1 cellular context compared by ENCODE assay signal in genomic region chr19:4555657-4556561, GRCh38.
TF ChIP-seq lines count a peak whose summit lies in the region.

No MANE protein-coding gene starts in this region.

TF ChIP-seq in SK-N-SH, 30 proteins besides CTCF, POLR2A, EP300 and RAD21 (continued from another document):
- TF ChIP-seq REST (IDR thresholded peaks at IDR 0.05; ENCODE audit: low read depth, low read length) (no peak), RCOR1 (IDR thresholded peaks at IDR 0.05; ENCODE audit: low read length) (no peak), MXI1 (IDR thresholded peaks at IDR 0.05; ENCODE audit: low read depth, low read length) (no peak), CHD2 (IDR thresholded peaks at IDR 0.05; ENCODE audit: low read length, partially characterized antibody) (no peak), YY1 (IDR thresholded peaks at IDR 0.05; ENCODE audit: low read depth) (no peak), IRF3 (IDR thresholded peaks at IDR 0.05; ENCODE audit: low read depth, low read length) (no peak), NFIC (IDR thresholded peaks at IDR 0.05; ENCODE audit: borderline replicate concordance) (no peak), MAX (IDR thresholded peaks at IDR 0.05; ENCODE audit: low read depth) (no peak), USF1 (IDR thresholded peaks at IDR 0.05; ENCODE audit: borderline replicate concordance, low read depth) (no peak), SIN3A (IDR thresholded peaks at IDR 0.05; ENCODE audit: borderline replicate concordance, low read depth, low read length) (no peak), EZH2phosphoT487 (IDR thresholded peaks at IDR 0.05; ENCODE audit: borderline replicate concordance, low read depth) (no peak), FOSL2 (IDR thresholded peaks at IDR 0.05; ENCODE audit: borderline replicate concordance, low read depth) (no peak)
